ENCODE assay signal across 10 cellular contexts in the genomic region with DNA sequence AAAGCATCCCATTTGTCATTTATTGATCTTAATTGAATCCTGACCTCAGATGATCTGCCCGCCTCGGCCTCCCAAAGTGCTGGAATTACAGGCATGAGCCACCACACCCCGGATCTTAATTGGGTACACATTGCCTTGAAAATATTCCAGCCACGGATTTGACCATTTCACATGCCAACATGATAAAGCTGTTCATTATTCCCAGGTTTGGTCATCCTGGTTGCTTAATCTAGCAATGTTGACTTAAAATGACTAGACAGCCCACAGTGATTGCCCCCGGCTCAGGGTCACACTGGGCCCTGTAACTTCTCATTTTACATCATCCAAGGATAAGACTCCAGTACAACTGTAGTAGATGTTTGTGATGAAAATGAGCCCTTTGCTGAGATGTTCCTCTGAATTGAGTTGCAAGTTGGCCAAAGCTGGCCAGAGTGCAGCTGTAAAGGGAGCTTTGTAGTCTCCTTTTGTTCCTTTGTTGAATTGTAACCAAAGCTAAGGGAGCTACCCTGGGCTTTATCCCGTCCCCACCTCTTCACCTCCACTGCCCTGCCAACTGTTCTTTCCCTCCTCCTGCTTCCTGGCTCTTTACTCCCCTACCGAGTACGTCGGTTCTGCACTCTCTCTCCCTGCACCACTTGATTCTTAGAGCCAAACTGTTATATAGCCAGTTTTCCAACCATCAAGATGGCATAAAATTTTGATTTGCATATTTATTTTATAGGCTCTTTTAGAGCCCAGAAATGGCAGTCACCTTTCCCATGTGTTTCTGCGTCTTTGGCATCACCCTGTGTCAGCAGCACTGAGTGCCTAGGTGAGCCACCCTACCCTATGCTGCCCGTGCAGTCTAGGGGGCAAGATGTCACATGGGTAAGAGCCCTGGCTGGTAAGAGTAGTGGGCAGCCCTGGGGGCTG.
A peak's percentile ranks its signal among the peaks of the same experiment; 100 is the strongest.
DNase-seq lines count a peak whose midpoint lies in the region; ATAC-seq and TF ChIP-seq lines count a peak whose summit lies in the region.
"Had no signal": no experiment of that assay in that cellular context is flagged by ENCODE, and none has a peak within 500 bp of the region (broad histone marks: within the 10 kb centered on the region; RNA-seq: fewer than 3 reads in every experiment).

No MANE protein-coding gene starts in this region.

- ATAC-seq in naive B cell (ENCODE audit: low read depth in 2 of 2) (no peak), GM19455 (IDR thresholded peaks at IDR 0.05; ENCODE audit: unreplicated experiment) (no peak)

- peak overlapping the region in 7 of 8 donors; percentile 70 to 89 (median 83) for H3K4me3 Mint-ChIP-seq in naive B cell

- H3K27me3 Mint-ChIP-seq in naive B cell, result no peaks in the 10 kb centered on the region

- peak overlapping the region; percentile 83 for H3K4me2 ChIP-seq in BLaER1

- no peaks in the 10 kb centered on the region for H3K36me3 Mint-ChIP-seq in naive B cell

- H3K4me1 ChIP-seq in BLaER1, result peaks cover 85% of the 10 kb centered on the region

- H3K36me3 ChIP-seq in BLaER1, result peaks cover 26% of the 10 kb centered on the region
- no peaks in the 10 kb centered on the region for H3K36me3 ChIP-seq in brain microvascular endothelial cell (replicated peaks)

- H3K9me3 ChIP-seq in BLaER1, result peaks cover 8% of the 10 kb centered on the region

- no peaks in the 10 kb centered on the region for H3K27me3 ChIP-seq in BLaER1
- no peaks in the 10 kb centered on the region for H3K27me3 ChIP-seq in brain microvascular endothelial cell (replicated peaks)

- in situ Hi-C loops in brain microvascular endothelial cell (cut with HindIII; ENCODE audit: low pct_ligation_motif_present, low sequenced_read_pairs), result loop anchor here (25.0 kb wide), 1 partner anchor 158 kb away; no protein-coding TSS in a partner anchor

- peak; percentile 10 for TF ChIP-seq CTCF in brain microvascular endothelial cell (IDR thresholded peaks at IDR 0.05; ENCODE audit: low read depth, low read length, missing control alignments)

- peaks cover 0 to 2% (median 0%) of the 10 kb centered on the region in 7 donors for H3K9me3 Mint-ChIP-seq in naive B cell

- DNase-seq in LoVo (ENCODE audit: low spot score), result peak; percentile 28
- DNase-seq in brain microvascular endothelial cell, result peak; percentile 97
- DNase-seq in naive B cell, result no peak
- no peak for DNase-seq in iPS-NIHi7 (ENCODE audit: extremely low spot score)
- no peak for DNase-seq in pons (ENCODE audit: low spot score)
- DNase-seq in NCI-H1694 (lab: John Stamatoyannopoulos, UW), result no peak
- DNase-seq: central memory CD4-positive, alpha-beta T cell; NCI-H1048 had no signal

- H3K27ac ChIP-seq in BLaER1 (peak overlapping the region; percentile 94), brain microvascular endothelial cell (peak overlapping the region; percentile 97)

- peaks cover 42 to 71% (median 65%) of the 10 kb centered on the region in 3 donors for H3K4me1 Mint-ChIP-seq in naive B cell

- H3K4me3 ChIP-seq in BLaER1 (no peak overlapping the region), brain microvascular endothelial cell (ENCODE audit: low read depth, low read length) (no peak overlapping the region)

- no peaks in the 10 kb centered on the region for H4K20me1 ChIP-seq in BLaER1

- peak overlapping the region; percentile 93 to 99 (median 96) for H3K27ac Mint-ChIP-seq in naive B cell

- peak overlapping the region; percentile 70 for H3K9ac ChIP-seq in BLaER1

Comparison
In these comparisons a context has a peak if more than half of its experiments do, and no peak if none do; other contexts are left out.
1. DNase-seq: peak in LoVo (single experiment) and brain microvascular endothelial cell (single experiment); none in naive B cell (single experiment), iPS-NIHi7 (single experiment), pons (single experiment) and NCI-H1694 (single experiment).